Comparison of ENCODE assay signal across 32 cellular contexts in genomic region chr4:17713779-17714178, GRCh38.
"Had no signal": no experiment of that assay in that cellular context is flagged by ENCODE, and none has a peak within 500 bp of the region (broad histone marks: within the 10 kb centered on the region; RNA-seq: fewer than 3 reads in every experiment).

No MANE protein-coding gene starts in this region.

- H3K9me3 Mint-ChIP-seq: naive thymus-derived CD8-positive, alpha-beta T cell; natural killer cell treated with Interleukin-12 subunit alpha and Interleukin-12 subunit beta and Interleukin-15 and Interleukin-18, amount 100 ng/mL, for 72 hours; nephron progenitor cell; neural crest cell; stimulated activated effector memory CD8-positive, alpha-beta T cell treated with anti-CD3 and anti-CD28 coated beads, Interleukin-12 subunit alpha, Interleukin-12 subunit beta, amount 100 ng/mL, for 72 hours; stimulated activated naive B cell treated with anti-CD40 and anti-IgM and Interleukin-4, amounts not matched to agents 10 μg/mL and 1 μg/mL and 100 μg/mL, for 72 hours; stimulated activated naive CD8-positive, alpha-beta T cell treated with anti-CD3 and anti-CD28 coated beads, Interleukin-15, Interleukin-2, amounts not matched to agents 100 ng/mL and 50 ng/mL, for 24 hours had no signal

- H3K4me1 Mint-ChIP-seq: naive B cell; naive thymus-derived CD8-positive, alpha-beta T cell; stimulated activated effector memory CD8-positive, alpha-beta T cell treated with anti-CD3 and anti-CD28 coated beads, Interleukin-12 subunit alpha, Interleukin-12 subunit beta, amount 100 ng/mL, for 72 hours; stimulated activated naive B cell treated with anti-CD40 and anti-IgM and Interleukin-4, amounts not matched to agents 10 μg/mL and 1 μg/mL and 100 μg/mL, for 72 hours had no signal

- H3K27me3 ChIP-seq: neutrophil, ovary, thyroid gland, tibial nerve, upper lobe of right lung, uterus had no signal

- H3K4me3 Mint-ChIP-seq: naive B cell; naive thymus-derived CD8-positive, alpha-beta T cell; natural killer cell treated with Interleukin-12 subunit alpha and Interleukin-12 subunit beta and Interleukin-15 and Interleukin-18, amount 100 ng/mL, for 72 hours; nephron progenitor cell; neural crest cell; stimulated activated effector memory CD8-positive, alpha-beta T cell treated with anti-CD3 and anti-CD28 coated beads, Interleukin-12 subunit alpha, Interleukin-12 subunit beta, amount 100 ng/mL, for 72 hours; stimulated activated naive B cell treated with anti-CD40 and anti-IgM and Interleukin-4, amounts not matched to agents 10 μg/mL and 1 μg/mL and 100 μg/mL, for 72 hours; stimulated activated naive CD8-positive, alpha-beta T cell treated with anti-CD3 and anti-CD28 coated beads, Interleukin-15, Interleukin-2, amounts not matched to agents 100 ng/mL and 50 ng/mL, for 24 hours had no signal

- H3K9me3 ChIP-seq: neutrophil, ovary, psoas muscle, spleen, stomach, thoracic aorta, thyroid gland, tibial nerve, upper lobe of right lung, uterus had no signal

- H3K79me2 ChIP-seq: parathyroid adenoma had no signal

- H3K4me1 ChIP-seq: parathyroid adenoma, psoas muscle, spleen, stomach, thyroid gland, tibial nerve, upper lobe of right lung, uterus had no signal

- H3K9ac ChIP-seq: parathyroid adenoma had no signal

- H3K4me3 ChIP-seq: ovary, psoas muscle, skin epidermis, smooth muscle cell, spleen, stomach, thoracic aorta, thyroid gland, tibial nerve, upper lobe of right lung, uterus had no signal

- H2AFZ ChIP-seq: parathyroid adenoma had no signal

- ATAC-seq: naive thymus-derived CD8-positive, alpha-beta T cell; natural killer cell treated with Interleukin-12 subunit alpha and Interleukin-12 subunit beta and Interleukin-15 and Interleukin-18, amount 100 ng/mL, for 72 hours; psoas muscle; right cardiac atrium; sciatic nerve; stimulated activated effector memory CD8-positive, alpha-beta T cell treated with anti-CD3 and anti-CD28 coated beads, Interleukin-12 subunit alpha, Interleukin-12 subunit beta, amount 100 ng/mL, for 72 hours; stimulated activated naive B cell treated with anti-CD40 and anti-IgM and Interleukin-4, amounts not matched to agents 10 μg/mL and 1 μg/mL and 100 μg/mL, for 72 hours; upper lobe of right lung had no signal

- H3K36me3 Mint-ChIP-seq: naive B cell; naive thymus-derived CD8-positive, alpha-beta T cell; natural killer cell treated with Interleukin-12 subunit alpha and Interleukin-12 subunit beta and Interleukin-15 and Interleukin-18, amount 100 ng/mL, for 72 hours; stimulated activated effector memory CD8-positive, alpha-beta T cell treated with anti-CD3 and anti-CD28 coated beads, Interleukin-12 subunit alpha, Interleukin-12 subunit beta, amount 100 ng/mL, for 72 hours; stimulated activated naive B cell treated with anti-CD40 and anti-IgM and Interleukin-4, amounts not matched to agents 10 μg/mL and 1 μg/mL and 100 μg/mL, for 72 hours had no signal

- H3K27ac Mint-ChIP-seq: naive B cell; naive thymus-derived CD8-positive, alpha-beta T cell; natural killer cell treated with Interleukin-12 subunit alpha and Interleukin-12 subunit beta and Interleukin-15 and Interleukin-18, amount 100 ng/mL, for 72 hours; nephron progenitor cell; progenitor cell of endocrine pancreas; stimulated activated effector memory CD8-positive, alpha-beta T cell treated with anti-CD3 and anti-CD28 coated beads, Interleukin-12 subunit alpha, Interleukin-12 subunit beta, amount 100 ng/mL, for 72 hours; stimulated activated naive B cell treated with anti-CD40 and anti-IgM and Interleukin-4, amounts not matched to agents 10 μg/mL and 1 μg/mL and 100 μg/mL, for 72 hours; stimulated activated naive CD8-positive, alpha-beta T cell treated with anti-CD3 and anti-CD28 coated beads, Interleukin-15, Interleukin-2, amounts not matched to agents 100 ng/mL and 50 ng/mL, for 24 hours had no signal

- H3K27ac ChIP-seq: neutrophil, ovary, parathyroid adenoma, psoas muscle, skin epidermis, spleen, stomach, thoracic aorta, thyroid gland, tibial nerve, upper lobe of right lung, uterus had no signal

- DNase-seq: naive B cell; naive thymus-derived CD8-positive, alpha-beta T cell; nephron progenitor cell; nucleus accumbens; ovary; posterior cingulate gyrus; psoas muscle; right cardiac atrium; spleen; stimulated activated CD4-positive, alpha-beta T cell treated with anti-CD3 and anti-CD28 coated beads, Interleukin-12 subunit alpha, Interleukin-12 subunit beta, amount 100 ng/mL, for 4 hours; stimulated activated CD4-positive, alpha-beta T cell treated with anti-CD3 and anti-CD28 coated beads, Interleukin-1b, Interleukin-23, amount 100 ng/mL, for 48 hours; stimulated activated CD4-positive, alpha-beta T cell treated with anti-CD3 and anti-CD28 coated beads, Interleukin-2, amount 100 ng/mL, for 48 hours; stimulated activated CD4-positive, alpha-beta T cell treated with anti-CD3 and anti-CD28 coated beads, Interleukin-4, amount 100 ng/mL, for 24 hours; stimulated activated naive B cell treated with anti-CD40 and anti-IgM and Interleukin-4, amounts not matched to agents 10 μg/mL and 1 μg/mL and 100 μg/mL, for 72 hours; stimulated activated naive CD4-positive, alpha-beta T cell treated with Interleukin-2 at 50 U/mL for 16 hours; stomach; thyroid gland; trophoblast cell; upper lobe of right lung; uterus had no signal

- H3K4me2 ChIP-seq: smooth muscle cell had no signal

- H3K36me3 ChIP-seq: neutrophil, ovary, spleen, stomach, thoracic aorta, thyroid gland, tibial nerve, upper lobe of right lung, uterus had no signal
